Comparison of ENCODE assay signal across 16 cellular contexts in the genomic region with DNA sequence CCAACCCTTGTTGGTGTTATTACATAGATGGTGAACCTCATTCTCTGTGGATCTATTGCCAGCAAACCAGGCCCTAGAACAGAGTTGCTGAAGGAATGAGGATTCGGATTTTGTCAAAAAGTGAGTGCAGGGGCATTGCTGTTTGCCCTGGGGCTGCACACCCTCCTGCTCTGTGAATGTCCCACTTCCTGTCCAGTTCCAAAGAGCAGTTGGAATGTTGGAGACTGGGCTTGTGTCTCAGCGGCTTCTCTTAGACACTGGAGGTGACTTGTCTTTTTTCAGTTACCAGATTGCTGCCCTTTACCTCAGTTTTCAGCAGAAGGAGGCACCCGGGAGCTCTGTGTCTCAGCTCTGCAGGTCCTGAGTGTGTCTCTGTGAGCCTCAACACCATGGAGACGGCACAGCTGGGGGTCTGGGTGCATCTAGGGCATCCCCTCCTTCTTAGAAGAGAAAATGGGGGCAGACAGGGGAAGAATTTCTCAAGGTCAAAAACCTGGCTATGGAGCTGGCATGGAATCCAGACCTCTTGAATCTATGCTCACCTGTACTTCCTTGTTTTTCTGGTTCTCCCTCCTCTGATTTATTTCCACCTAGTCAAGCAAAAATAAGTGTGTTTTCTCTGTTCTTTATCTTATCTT.
DNase-seq lines count a peak whose midpoint lies in the region; ATAC-seq and TF ChIP-seq lines count a peak whose summit lies in the region.
"Had no signal": no experiment of that assay in that cellular context is flagged by ENCODE, and none has a peak within 500 bp of the region (broad histone marks: within the 10 kb centered on the region; RNA-seq: fewer than 3 reads in every experiment).

No MANE protein-coding gene starts in this region.

- H3K4me2 ChIP-seq in BLaER1 treated with 17β-estradiol and CSF1 and Interleukin-3, amounts not matched to agents 10 nM and 100 nM = peak overlapping the region in 8 of 11 experiments; percentile 63 to 78 (median 68); a peak in 14 of 22 replicates

- no peak overlapping the region for H3K4me3 ChIP-seq in BLaER1 treated with 17β-estradiol and CSF1 and Interleukin-3, amounts not matched to agents 10 nM and 100 nM
- 0 out of 2 replicates have a peak overlapping the region, but pooled peaks have one; percentile 3 for H3K4me3 ChIP-seq in LNCaP clone FGC (ENCODE audit: low read depth, low read length)
- no peak overlapping the region for H3K4me3 ChIP-seq in mucosa of rectum (ENCODE audit: low read length in 2 of 2)
- H3K4me3 ChIP-seq: dorsolateral prefrontal cortex, gastroesophageal sphincter had no signal

- in situ Hi-C loops in GM13977 (cut with MboI; ENCODE audit: low pct_unique_long_range_greater_than_20kb, low sequenced_read_pairs, unreplicated experiment) = no loop called here

- H3K27ac Mint-ChIP-seq in dendritic cell treated with granulocyte-macrophage colony-stimulating factor and Interleukin-4, amounts not matched to agents 40 ng/mL and 50 ng/mL, for 4 days = peak overlapping the region; percentile 81
- H3K27ac Mint-ChIP-seq: activated CD8-positive, alpha-beta memory T cell treated with anti-CD3 and anti-CD28 coated beads, Interleukin-2, amount 10 ng/mL, durations not matched to agents 7 days and 5 days had no signal

- TF ChIP-seq CTCF in LNCaP clone FGC (IDR thresholded peaks at IDR 0.05; ENCODE audit: control insufficient read depth, extremely low read depth, insufficient read depth) (no peak), GM13977 (IDR thresholded peaks at IDR 0.05; ENCODE audit: extremely low read depth, insufficient read depth, missing control alignments) (no peak)

- no peaks in the 10 kb centered on the region for H3K27me3 ChIP-seq in BLaER1 treated with 17β-estradiol and CSF1 and Interleukin-3, amounts not matched to agents 10 nM and 100 nM
- H3K27me3 ChIP-seq in mucosa of rectum (ENCODE audit: control insufficient read depth in 2 of 2, insufficient read depth in 2 of 2, low read length in 2 of 2) = no peaks in the 10 kb centered on the region
- H3K27me3 ChIP-seq: dorsolateral prefrontal cortex, gastroesophageal sphincter had no signal

- ATAC-seq in HG03439 (IDR thresholded peaks at IDR 0.05; ENCODE audit: unreplicated experiment) = no peak
- no peak for ATAC-seq in GM19395 (IDR thresholded peaks at IDR 0.05; ENCODE audit: unreplicated experiment)
- ATAC-seq: activated CD8-positive, alpha-beta memory T cell treated with anti-CD3 and anti-CD28 coated beads, Interleukin-2, amount 10 ng/mL, durations not matched to agents 7 days and 5 days; gastroesophageal sphincter had no signal

- peaks cover 0 to 10% (median 8%) of the 10 kb centered on the region in 11 experiments; a peak in 7 of 22 replicates for H3K9me3 ChIP-seq in BLaER1 treated with 17β-estradiol and CSF1 and Interleukin-3, amounts not matched to agents 10 nM and 100 nM (replicated peaks in 1 of 11)
- no peaks in the 10 kb centered on the region for H3K9me3 ChIP-seq in mucosa of rectum (ENCODE audit: control insufficient read depth in 2 of 2, low read length in 2 of 2)
- H3K9me3 ChIP-seq: gastroesophageal sphincter had no signal

- peaks cover 21 to 73% (median 64%) of the 10 kb centered on the region in 10 experiments for H3K4me1 ChIP-seq in BLaER1 treated with 17β-estradiol and CSF1 and Interleukin-3, amounts not matched to agents 10 nM and 100 nM
- H3K4me1 ChIP-seq in mucosa of rectum (ENCODE audit: control insufficient read depth in 2 of 2, insufficient read depth in 2 of 2, low read length in 2 of 2) = peaks cover 10 to 12% of the 10 kb centered on the region in 2 donors

- H3K4me1 Mint-ChIP-seq in dendritic cell treated with granulocyte-macrophage colony-stimulating factor and Interleukin-4, amounts not matched to agents 40 ng/mL and 50 ng/mL, for 4 days (ENCODE audit: low read depth) = peaks cover 77% of the 10 kb centered on the region

- no peak overlapping the region for H3K4me3 Mint-ChIP-seq in dendritic cell treated with granulocyte-macrophage colony-stimulating factor and Interleukin-4, amounts not matched to agents 40 ng/mL and 50 ng/mL, for 4 days
- H3K4me3 Mint-ChIP-seq: activated CD8-positive, alpha-beta memory T cell treated with anti-CD3 and anti-CD28 coated beads, Interleukin-2, amount 10 ng/mL, durations not matched to agents 7 days and 5 days had no signal

- H3K36me3 Mint-ChIP-seq in dendritic cell treated with granulocyte-macrophage colony-stimulating factor and Interleukin-4, amounts not matched to agents 40 ng/mL and 50 ng/mL, for 4 days (ENCODE audit: low read depth) = peaks cover 42% of the 10 kb centered on the region

- DNase-seq in LNCaP clone FGC (ENCODE audit: low read depth) (peak; percentile 67), LoVo (ENCODE audit: low spot score) (no peak), GM13977 (ENCODE audit: low spot score) (no peak)
- DNase-seq: activated CD8-positive, alpha-beta memory T cell treated with anti-CD3 and anti-CD28 coated beads, Interleukin-2, amount 10 ng/mL, durations not matched to agents 7 days and 5 days; dorsolateral prefrontal cortex; GOT3; left cardiac atrium; NCI-H1105; NCI-H526 treated with DMSO at 0.1 percent for 48 hours; Right ventricle myocardium superior had no signal

- intact Hi-C loops in dendritic cell treated with granulocyte-macrophage colony-stimulating factor and Interleukin-4, amounts not matched to agents 40 ng/mL and 50 ng/mL, for 4 days (cut with micrococcal nuclease) = loop anchor here (5.0 kb wide), 1 partner anchor 44 kb away; no protein-coding TSS in a partner anchor

- H3K27me3 Mint-ChIP-seq in dendritic cell treated with granulocyte-macrophage colony-stimulating factor and Interleukin-4, amounts not matched to agents 40 ng/mL and 50 ng/mL, for 4 days = no peaks in the 10 kb centered on the region
- H3K27me3 Mint-ChIP-seq: activated CD8-positive, alpha-beta memory T cell treated with anti-CD3 and anti-CD28 coated beads, Interleukin-2, amount 10 ng/mL, durations not matched to agents 7 days and 5 days had no signal

- peak overlapping the region in 9 of 11 experiments; percentile 12 to 64 (median 52); a peak in 15 of 22 replicates for H3K27ac ChIP-seq in BLaER1 treated with 17β-estradiol and CSF1 and Interleukin-3, amounts not matched to agents 10 nM and 100 nM
- H3K27ac ChIP-seq in mucosa of rectum (ENCODE audit: low read depth in 2 of 2, low read length in 2 of 2) = peak overlapping the region; percentile 24 to 50
- H3K27ac ChIP-seq: dorsolateral prefrontal cortex, gastroesophageal sphincter had no signal

- H3K36me3 ChIP-seq in BLaER1 treated with 17β-estradiol and CSF1 and Interleukin-3, amounts not matched to agents 10 nM and 100 nM = peaks cover 41 to 98% (median 90%) of the 10 kb centered on the region in 11 experiments
- peaks cover 12 to 14% of the 10 kb centered on the region in 2 donors for H3K36me3 ChIP-seq in mucosa of rectum (ENCODE audit: control insufficient read depth in 2 of 2, insufficient read depth in 2 of 2, low read length in 2 of 2)

- no peaks in the 10 kb centered on the region for H3K9me3 Mint-ChIP-seq in dendritic cell treated with granulocyte-macrophage colony-stimulating factor and Interleukin-4, amounts not matched to agents 40 ng/mL and 50 ng/mL, for 4 days

- no peak overlapping the region for H3K9ac ChIP-seq in BLaER1 treated with 17β-estradiol and CSF1 and Interleukin-3, amounts not matched to agents 10 nM and 100 nM
- peak overlapping the region in 1 of 2 donors; percentile 31 for H3K9ac ChIP-seq in mucosa of rectum (ENCODE audit: low read depth in 1 of 2, low read length in 2 of 2)

- H4K20me1 ChIP-seq in BLaER1 treated with 17β-estradiol and CSF1 and Interleukin-3, amounts not matched to agents 10 nM and 100 nM = peaks cover 23 to 89% (median 74%) of the 10 kb centered on the region in 11 experiments; a peak in 20 of 22 replicates
